In the genomic region with DNA sequence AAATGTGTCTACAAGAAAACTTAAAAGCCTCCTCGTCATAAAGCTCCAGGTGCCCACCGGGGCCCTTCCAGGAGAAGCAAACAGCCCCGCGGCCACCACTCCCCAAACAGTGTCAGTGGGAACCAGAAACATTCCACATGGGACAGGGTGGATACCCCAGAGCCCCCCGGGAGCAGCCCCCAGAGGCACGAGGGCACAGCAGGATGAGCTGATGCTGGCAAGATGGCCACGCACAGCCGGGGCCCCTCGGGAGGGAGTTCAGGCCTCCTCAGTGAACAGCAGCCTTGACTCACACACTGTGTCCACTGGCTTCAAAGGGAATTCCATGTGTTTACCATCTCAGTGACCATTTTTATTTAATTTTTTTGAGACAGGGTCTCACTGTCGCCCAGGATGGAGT, we compare ENCODE assay signal across 12 cellular contexts. TPM values are rescaled to one million over a fixed set of nuclear protein-coding genes. Genes with fewer than 3 reads are reported as not detected.
DNase-seq lines count a peak whose midpoint lies in the region; ATAC-seq, FAIRE-seq and TF ChIP-seq lines count a peak whose summit lies in the region.
"Had no signal": no experiment of that assay in that cellular context is flagged by ENCODE, and none has a peak within 500 bp of the region (broad histone marks: within the 10 kb centered on the region; RNA-seq: fewer than 3 reads in every experiment).

No MANE protein-coding gene starts in this region.

- no peak for TF ChIP-seq EP300 in HepG2 (IDR thresholded peaks at IDR 0.05; ENCODE audit: low read depth in 2 of 2, low read length in 2 of 2)
- no peak for TF ChIP-seq EP300 in HepG2 (CRISPR knock-in tag; IDR thresholded peaks at IDR 0.05; ENCODE audit: borderline replicate concordance)

- ATAC-seq in right lobe of liver (no peak), HepG2 (no peak)

- no peak for TF ChIP-seq POLR2A in right lobe of liver (IDR thresholded peaks at IDR 0.05)
- no peak for TF ChIP-seq POLR2A in HepG2 (IDR thresholded peaks at IDR 0.05; ENCODE audit: insufficient read depth in 1 of 2, low read depth in 2 of 2, low read length in 2 of 2)

- H3K27ac ChIP-seq in right lobe of liver, result peak overlapping the region; percentile 26 to 70 (median 29)
- H3K27ac ChIP-seq in HepG2 (ENCODE audit: extremely low read length, insufficient read depth, low read length), result no peak overlapping the region
- H3K27ac ChIP-seq in colonic mucosa, result peak overlapping the region; percentile 51
- no peak overlapping the region for H3K27ac ChIP-seq in neuronal stem cell (replicated peaks; ENCODE audit: low read length)

- BruUV-seq in HepG2 (replicated peaks; lab: Mats Ljungman, UMichigan), result no TSS peak

- H3K23ac ChIP-seq in neuronal stem cell (ENCODE audit: low read depth, low read length, poor library complexity), result no peak overlapping the region

- no peaks in the 10 kb centered on the region for H4K20me1 ChIP-seq in HepG2 (ENCODE audit: insufficient read depth, low read length)

- no peak overlapping the region for H2BK15ac ChIP-seq in neuronal stem cell (ENCODE audit: low read length)

- no peak overlapping the region for H3K4ac ChIP-seq in neuronal stem cell (ENCODE audit: low read length)

- H3K4me2 ChIP-seq in HepG2 (ENCODE audit: low read depth, low read length) (no peak overlapping the region), neuronal stem cell (ENCODE audit: insufficient read depth, low read length, poor library complexity, severe bottlenecking) (no peak overlapping the region)

- H2BK12ac ChIP-seq in neuronal stem cell (ENCODE audit: low read length), result no peak overlapping the region

- H3K9ac ChIP-seq in HepG2 (ENCODE audit: insufficient read depth, low read depth, low read length), result no peak overlapping the region
- peak overlapping the region in 1 of 2 donors; percentile 19 for H3K9ac ChIP-seq in colonic mucosa (ENCODE audit: low read depth in 2 of 2, low read length in 2 of 2)
- peak overlapping the region; percentile 43 for H3K9ac ChIP-seq in mucosa of stomach (ENCODE audit: low read length)
- no peak overlapping the region for H3K9ac ChIP-seq in neuronal stem cell (ENCODE audit: low read depth, low read length, poor library complexity)

- intact Hi-C loops in right lobe of liver (cut with DNase I) (no loop called here), HepG2 (cut with micrococcal nuclease; ENCODE audit: unreplicated experiment) (no loop called here), colonic mucosa (cut with DNase I) (no loop called here)

- CTCF ChIA-PET in HepG2 (lab: Yijun Ruan, JAX; ENCODE audit: low intra/inter-chr PET ratio, low total read pairs), result no interaction called here

- no peak overlapping the region for H4K8ac ChIP-seq in neuronal stem cell (ENCODE audit: low read depth, low read length)

- in situ Hi-C loops in HepG2 (cut with HindIII; ENCODE audit: extremely low pct_ligation_motif_present, low pct_unique_long_range_greater_than_20kb), result no loop called here

- TF ChIP-seq CTCF in right lobe of liver (IDR thresholded peaks at IDR 0.05), result no peak
- TF ChIP-seq CTCF in HepG2 (CRISPR knock-in tag; IDR thresholded peaks at IDR 0.05), result no peak
- TF ChIP-seq CTCF in colonic mucosa (IDR thresholded peaks at IDR 0.05), result no peak

- no peaks in the 10 kb centered on the region for H3K79me2 ChIP-seq in HepG2 (ENCODE audit: insufficient read depth, low read length)

- H2BK5ac ChIP-seq in neuronal stem cell (ENCODE audit: low read length), result no peak overlapping the region

- H3K18ac ChIP-seq in neuronal stem cell (ENCODE audit: low read length), result no peak overlapping the region

- H2AFZ ChIP-seq in HepG2 (ENCODE audit: low read length), result no peak overlapping the region
- no peak overlapping the region for H2AFZ ChIP-seq in neuronal stem cell (ENCODE audit: low read length)

- FAIRE-seq in HepG2 (lab: Jason Lieb, UNC), result no peak

- no peak overlapping the region for H2BK120ac ChIP-seq in neuronal stem cell (ENCODE audit: low read depth, low read length)

- no peak overlapping the region for H4K91ac ChIP-seq in neuronal stem cell (ENCODE audit: low read depth, low read length, poor library complexity)

- no peaks in the 10 kb centered on the region for H3K9me3 ChIP-seq in right lobe of liver
- H3K9me3 ChIP-seq in HepG2 (ENCODE audit: low read length), result no peaks in the 10 kb centered on the region
- H3K9me3 ChIP-seq in colonic mucosa, result no peaks in the 10 kb centered on the region
- no peaks in the 10 kb centered on the region for H3K9me3 ChIP-seq in mucosa of stomach (ENCODE audit: control insufficient read depth, low read length)
- no peaks in the 10 kb centered on the region for H3K9me3 ChIP-seq in neuronal stem cell (replicated peaks in 1 of 2; ENCODE audit: control insufficient read depth in 2 of 2, insufficient read depth in 1 of 2, low read depth in 1 of 2, low read length in 2 of 2)

- DNase-seq in right lobe of liver, result no peak
- no peak for DNase-seq in HepG2 (ENCODE audit: low spot score)
- no peak for DNase-seq in colonic mucosa
- DNase-seq in nucleus accumbens (lab: John Stamatoyannopoulos, UW), result no peak
- no peak for DNase-seq in DMS153 (lab: John Stamatoyannopoulos, UW)
- DNase-seq in foreskin melanocyte, result no peak
- no peak for DNase-seq in neuronal stem cell (ENCODE audit: low spot score)
- DNase-seq: central memory CD4-positive, alpha-beta T cell; NCI-H2171 had no signal

- H3K4me1 ChIP-seq in right lobe of liver, result peaks cover 0 to under 1% (median 0%) of the 10 kb centered on the region in 4 donors
- peaks cover 7% of the 10 kb centered on the region; the same call in 1 of the 2 replicates for H3K4me1 ChIP-seq in HepG2 (ENCODE audit: insufficient read depth, low read length)
- H3K4me1 ChIP-seq in colonic mucosa, result peaks cover 8% of the 10 kb centered on the region
- peaks cover 28% of the 10 kb centered on the region for H3K4me1 ChIP-seq in mucosa of stomach (ENCODE audit: control insufficient read depth, insufficient read depth, low read length)
- H3K4me1 ChIP-seq in neuronal stem cell (ENCODE audit: control insufficient read depth in 2 of 2, insufficient read depth in 1 of 2, low read depth in 1 of 2, low read length in 2 of 2), result peaks cover under 1 to 9% of the 10 kb centered on the region in 2 donors

- H3K14ac ChIP-seq in neuronal stem cell (ENCODE audit: low read length), result no peak overlapping the region

- H2AK5ac ChIP-seq in neuronal stem cell (ENCODE audit: low read depth, low read length), result no peak overlapping the region

- peaks cover 11% of the 10 kb centered on the region for H3K79me1 ChIP-seq in neuronal stem cell (ENCODE audit: low read depth, low read length)

- TF ChIP-seq RAD21 in HepG2 (CRISPR knock-in tag; IDR thresholded peaks at IDR 0.05), result no peak

- 62% methylated on average over 6 of the region's 10 CpGs for WGBS in right lobe of liver (ENCODE audit: insufficient coverage, low coverage, low lambda C conversion rate, missing lambda C conversion rate)
- WGBS in HepG2 (ENCODE audit: low lambda C conversion rate), result 90% methylated on average over 10 of the region's 10 CpGs
- no CpG with 5 or more reads among the region's 10 CpGs for WGBS in neuronal stem cell (ENCODE audit: extremely low coverage in 2 of 2, insufficient read length in 2 of 2, insufficient replicate concordance in 1 of 2), 2 donors

- POLR2A ChIA-PET in HepG2 (lab: Yijun Ruan, JAX), result no interaction called here

- H3K4me3 ChIP-seq in right lobe of liver (no peak overlapping the region), HepG2 (replicated peaks in 1 of 3; ENCODE audit: insufficient read depth in 1 of 3, low read depth in 2 of 3, low read length in 3 of 3) (no peak overlapping the region), colonic mucosa (no peak overlapping the region), mucosa of stomach (ENCODE audit: low read length) (no peak overlapping the region), neuronal stem cell (ENCODE audit: low read length in 2 of 2) (no peak overlapping the region)

- H3K36me3 ChIP-seq in right lobe of liver (no peaks in the 10 kb centered on the region), HepG2 (replicated peaks in 1 of 2; ENCODE audit: control insufficient read depth in 1 of 2, insufficient read depth in 2 of 2, low read length in 2 of 2) (no peaks in the 10 kb centered on the region), colonic mucosa (no peaks in the 10 kb centered on the region), mucosa of stomach (ENCODE audit: control insufficient read depth, insufficient read depth, low read length) (no peaks in the 10 kb centered on the region), neuronal stem cell (replicated peaks in 1 of 2; ENCODE audit: control insufficient read depth in 2 of 2, insufficient read depth in 2 of 2, low read length in 2 of 2) (no peaks in the 10 kb centered on the region)

- no peaks in the 10 kb centered on the region for H3K27me3 ChIP-seq in right lobe of liver
- H3K27me3 ChIP-seq in HepG2 (ENCODE audit: control insufficient read depth in 1 of 2, insufficient read depth in 2 of 2, low read length in 2 of 2), result no peaks in the 10 kb centered on the region
- H3K27me3 ChIP-seq in colonic mucosa, result no peaks in the 10 kb centered on the region
- H3K27me3 ChIP-seq in mucosa of stomach (ENCODE audit: control insufficient read depth, insufficient read depth, low read length), result no peaks in the 10 kb centered on the region
- H3K27me3 ChIP-seq in neuronal stem cell (ENCODE audit: control insufficient read depth in 3 of 3, insufficient read depth in 3 of 3, low read depth in 1 of 3, low read length in 3 of 3), result no peaks in the 10 kb centered on the region

RNA-seq across cellular contexts. Expression of gene EXD3, which starts 10.5 kb away (rescaled TPM):
- total RNA-seq in right lobe of liver, result 10 to 100 TPM in 3 of 6 experiments, 1 to 10 TPM in 3; 3.3 to 14.4 (median 10.6) TPM
- total RNA-seq in HepG2 (2016; rRNA removed; fragmentation: Illumina TruSeq; extraction: Trizol), result 1.3 and 2.7 TPM in 2 replicates
- 1.1 and 1.7 TPM in 2 replicates for total RNA-seq in HepG2 (2016; cell fraction: cytosol; rRNA removed; fragmentation: Illumina TruSeq; extraction: Trizol; ENCODE audit: low read depth)
- total RNA-seq in HepG2 (2016; cell fraction: insoluble cytoplasmic fraction; rRNA removed; fragmentation: Illumina TruSeq; extraction: Trizol), result 1.3 and 3.1 TPM in 2 replicates
- total RNA-seq in HepG2 (2016; cell fraction: membrane; rRNA removed; fragmentation: Illumina TruSeq; extraction: Trizol), result 1.6 and 2.4 TPM in 2 replicates
- 3.0 and 3.1 TPM in 2 replicates for total RNA-seq in HepG2 (2016; cell fraction: nucleus; rRNA removed; fragmentation: Illumina TruSeq; extraction: Trizol)
- polyA plus RNA-seq in HepG2 (2011; rRNA removed), result 4.8 and 9.1 TPM in 2 replicates
- polyA plus RNA-seq in HepG2 (2011; cell fraction: cytosol; rRNA removed), result 1.6 and 3.2 TPM in 2 replicates
- polyA plus RNA-seq in HepG2 (2011; cell fraction: nucleus; rRNA removed), result 82.5 and 82.6 TPM in 2 replicates
- 4.7 and 9.6 TPM in 2 replicates for polyA plus RNA-seq in HepG2 (2012)
- polyA plus RNA-seq in HepG2 (2016; cell fraction: cytosol; fragmentation: Illumina TruSeq; extraction: Trizol; ENCODE audit: low read depth), result 3.8 and 4.6 TPM in 2 replicates
- polyA plus RNA-seq in HepG2 (2016; cell fraction: insoluble cytoplasmic fraction; fragmentation: Illumina TruSeq; extraction: Trizol; ENCODE audit: low read depth), result 2.3 and 2.8 TPM in 2 replicates
- 5.3 and 6.7 TPM in 2 replicates for polyA plus RNA-seq in HepG2 (2016; cell fraction: membrane; fragmentation: Illumina TruSeq; extraction: Trizol; ENCODE audit: low read depth)
- polyA plus RNA-seq in HepG2 (2016; cell fraction: nucleus; fragmentation: Illumina TruSeq; extraction: Trizol; ENCODE audit: insufficient read depth, low read depth), result 8.9 and 9.7 TPM in 2 replicates
- polyA minus RNA-seq in HepG2 (2011; rRNA and poly(A)+ RNA removed; ENCODE audit: low replicate concordance), result 3.4 and 4.2 TPM in 2 replicates
- 0.62 and 2.6 TPM in 2 replicates for polyA minus RNA-seq in HepG2 (2011; cell fraction: cytosol; rRNA and poly(A)+ RNA removed)
- 6.6 and 9.0 TPM in 2 replicates for polyA minus RNA-seq in HepG2 (2011; cell fraction: nucleus; rRNA and poly(A)+ RNA removed)
- 10 to 100 TPM; 34.9 to 36.4 TPM for total RNA-seq in colonic mucosa
- polyA plus RNA-seq in neuronal stem cell (2013, experiment 1 of 2), result 21.1 TPM
- 19.9 TPM for polyA plus RNA-seq in neuronal stem cell (2013, experiment 2 of 2)

RNA-seq across cellular contexts. Expression of gene NOXA1, which starts 10.8 kb away (rescaled TPM):
- total RNA-seq in right lobe of liver (1 to 10 TPM; 4.7 to 8.0 (median 5.7) TPM), HepG2 (2016; rRNA removed; fragmentation: Illumina TruSeq; extraction: Trizol) (0.63 and 1.2 TPM in 2 replicates), colonic mucosa (10 to 100 TPM; 27.5 to 29.3 TPM)
- total RNA-seq in HepG2 (2016; cell fraction: cytosol; rRNA removed; fragmentation: Illumina TruSeq; extraction: Trizol; ENCODE audit: low read depth), result 0.81 and 1.1 TPM in 2 replicates
- 0.82 and 1.9 TPM in 2 replicates for total RNA-seq in HepG2 (2016; cell fraction: insoluble cytoplasmic fraction; rRNA removed; fragmentation: Illumina TruSeq; extraction: Trizol)
- total RNA-seq in HepG2 (2016; cell fraction: membrane; rRNA removed; fragmentation: Illumina TruSeq; extraction: Trizol), result 0.46 and 1.00 TPM in 2 replicates
- 1.6 and 2.0 TPM in 2 replicates for total RNA-seq in HepG2 (2016; cell fraction: nucleus; rRNA removed; fragmentation: Illumina TruSeq; extraction: Trizol)
- 0.78 and 2.1 TPM in 2 replicates for polyA plus RNA-seq in HepG2 (2011; rRNA removed)
- 0.53 and 1.0 TPM in 2 replicates for polyA plus RNA-seq in HepG2 (2011; cell fraction: cytosol; rRNA removed)
- polyA plus RNA-seq in HepG2 (2011; cell fraction: nucleus; rRNA removed), result 17.1 and 17.5 TPM in 2 replicates
- polyA plus RNA-seq in HepG2 (2012), result 0.76 and 1.0 TPM in 2 replicates
- 0.60 and 0.67 TPM in 2 replicates for polyA plus RNA-seq in HepG2 (2016; cell fraction: cytosol; fragmentation: Illumina TruSeq; extraction: Trizol; ENCODE audit: low read depth)
- polyA plus RNA-seq in HepG2 (2016; cell fraction: insoluble cytoplasmic fraction; fragmentation: Illumina TruSeq; extraction: Trizol; ENCODE audit: low read depth), result 0.39 and 0.46 TPM in 2 replicates
- 0.44 and 0.56 TPM in 2 replicates for polyA plus RNA-seq in HepG2 (2016; cell fraction: membrane; fragmentation: Illumina TruSeq; extraction: Trizol; ENCODE audit: low read depth)
- polyA plus RNA-seq in HepG2 (2016; cell fraction: nucleus; fragmentation: Illumina TruSeq; extraction: Trizol; ENCODE audit: insufficient read depth, low read depth), result 3.7 and 3.8 TPM in 2 replicates
- polyA minus RNA-seq in HepG2 (2011; rRNA and poly(A)+ RNA removed; ENCODE audit: low replicate concordance), result 0.44 and 0.61 TPM in 2 replicates
- 0.44 TPM in 1 of 2 replicates, not detected in the other for polyA minus RNA-seq in HepG2 (2011; cell fraction: cytosol; rRNA and poly(A)+ RNA removed)
- 1.8 and 3.4 TPM in 2 replicates for polyA minus RNA-seq in HepG2 (2011; cell fraction: nucleus; rRNA and poly(A)+ RNA removed)
- 0.61 TPM for polyA plus RNA-seq in neuronal stem cell (2013, experiment 1 of 2)
- polyA plus RNA-seq in neuronal stem cell (2013, experiment 2 of 2), result 0.64 TPM

RNA-seq across cellular contexts. Expression of gene ENTPD8, which starts 28.7 kb away (rescaled TPM):
- total RNA-seq in right lobe of liver (10 to 100 TPM in 2 of 6 experiments, 1 to 10 TPM in 4; 3.3 to 11.5 (median 7.5) TPM), HepG2 (2016; rRNA removed; fragmentation: Illumina TruSeq; extraction: Trizol) (0.21 and 0.44 TPM in 2 replicates), colonic mucosa (10 to 100 TPM; 48.3 to 72.0 TPM)
- total RNA-seq in HepG2 (2016; cell fraction: cytosol; rRNA removed; fragmentation: Illumina TruSeq; extraction: Trizol; ENCODE audit: low read depth), result 0.09 and 0.20 TPM in 2 replicates
- 0.33 and 0.43 TPM in 2 replicates for total RNA-seq in HepG2 (2016; cell fraction: insoluble cytoplasmic fraction; rRNA removed; fragmentation: Illumina TruSeq; extraction: Trizol)
- total RNA-seq in HepG2 (2016; cell fraction: membrane; rRNA removed; fragmentation: Illumina TruSeq; extraction: Trizol), result 0.21 and 0.37 TPM in 2 replicates
- 0.28 and 0.34 TPM in 2 replicates for total RNA-seq in HepG2 (2016; cell fraction: nucleus; rRNA removed; fragmentation: Illumina TruSeq; extraction: Trizol)
- 0.26 and 0.38 TPM in 2 replicates for polyA plus RNA-seq in HepG2 (2011; rRNA removed)
- 0.21 and 0.30 TPM in 2 replicates for polyA plus RNA-seq in HepG2 (2011; cell fraction: cytosol; rRNA removed)
- 3.0 and 3.2 TPM in 2 replicates for polyA plus RNA-seq in HepG2 (2011; cell fraction: nucleus; rRNA removed)
- polyA plus RNA-seq in HepG2 (2012), result 0.35 and 0.44 TPM in 2 replicates
- polyA plus RNA-seq in HepG2 (2016; cell fraction: cytosol; fragmentation: Illumina TruSeq; extraction: Trizol; ENCODE audit: low read depth), result 0.05 and 0.14 TPM in 2 replicates
- 0.25 TPM in 1 of 2 replicates, not detected in the other for polyA plus RNA-seq in HepG2 (2016; cell fraction: insoluble cytoplasmic fraction; fragmentation: Illumina TruSeq; extraction: Trizol; ENCODE audit: low read depth)
- 0.08 and 0.15 TPM in 2 replicates for polyA plus RNA-seq in HepG2 (2016; cell fraction: membrane; fragmentation: Illumina TruSeq; extraction: Trizol; ENCODE audit: low read depth)
- polyA plus RNA-seq in HepG2 (2016; cell fraction: nucleus; fragmentation: Illumina TruSeq; extraction: Trizol; ENCODE audit: insufficient read depth, low read depth), result 0.79 and 0.97 TPM in 2 replicates
- 0.26 TPM in 1 of 2 replicates, not detected in the other for polyA minus RNA-seq in HepG2 (2011; rRNA and poly(A)+ RNA removed; ENCODE audit: low replicate concordance)
- not detected in 2 replicates for polyA minus RNA-seq in HepG2 (2011; cell fraction: cytosol; rRNA and poly(A)+ RNA removed)
- 0.26 and 0.37 TPM in 2 replicates for polyA minus RNA-seq in HepG2 (2011; cell fraction: nucleus; rRNA and poly(A)+ RNA removed)
- 0.03 TPM for polyA plus RNA-seq in neuronal stem cell (2013, experiment 1 of 2)
- polyA plus RNA-seq in neuronal stem cell (2013, experiment 2 of 2), result 0.04 TPM
- total RNA-seq: A673, temporal lobe had no signal

RNA-seq across cellular contexts. Expression of gene NSMF, which starts 46.7 kb away (rescaled TPM):
- total RNA-seq in right lobe of liver (10 to 100 TPM; 15.6 to 55.4 (median 20.1) TPM), HepG2 (2016; rRNA removed; fragmentation: Illumina TruSeq; extraction: Trizol) (38.3 and 44.3 TPM in 2 replicates), colonic mucosa (10 to 100 TPM; 33.7 to 47.8 TPM)
- 35.6 and 45.0 TPM in 2 replicates for total RNA-seq in HepG2 (2016; cell fraction: cytosol; rRNA removed; fragmentation: Illumina TruSeq; extraction: Trizol; ENCODE audit: low read depth)
- 31.9 and 43.2 TPM in 2 replicates for total RNA-seq in HepG2 (2016; cell fraction: insoluble cytoplasmic fraction; rRNA removed; fragmentation: Illumina TruSeq; extraction: Trizol)
- 88.7 and 95.2 TPM in 2 replicates for total RNA-seq in HepG2 (2016; cell fraction: membrane; rRNA removed; fragmentation: Illumina TruSeq; extraction: Trizol)
- 47.8 and 56.5 TPM in 2 replicates for total RNA-seq in HepG2 (2016; cell fraction: nucleus; rRNA removed; fragmentation: Illumina TruSeq; extraction: Trizol)
- polyA plus RNA-seq in HepG2 (2011; rRNA removed), result 183 and 271 TPM in 2 replicates
- polyA plus RNA-seq in HepG2 (2011; cell fraction: cytosol; rRNA removed), result 147 and 184 TPM in 2 replicates
- 1,153 and 1,227 TPM in 2 replicates for polyA plus RNA-seq in HepG2 (2011; cell fraction: nucleus; rRNA removed)
- 143 and 184 TPM in 2 replicates for polyA plus RNA-seq in HepG2 (2012)
- 80.1 and 97.0 TPM in 2 replicates for polyA plus RNA-seq in HepG2 (2016; cell fraction: cytosol; fragmentation: Illumina TruSeq; extraction: Trizol; ENCODE audit: low read depth)
- polyA plus RNA-seq in HepG2 (2016; cell fraction: insoluble cytoplasmic fraction; fragmentation: Illumina TruSeq; extraction: Trizol; ENCODE audit: low read depth), result 62.3 and 80.0 TPM in 2 replicates
- polyA plus RNA-seq in HepG2 (2016; cell fraction: membrane; fragmentation: Illumina TruSeq; extraction: Trizol; ENCODE audit: low read depth), result 159 and 160 TPM in 2 replicates
- 179 and 193 TPM in 2 replicates for polyA plus RNA-seq in HepG2 (2016; cell fraction: nucleus; fragmentation: Illumina TruSeq; extraction: Trizol; ENCODE audit: insufficient read depth, low read depth)
- polyA minus RNA-seq in HepG2 (2011; rRNA and poly(A)+ RNA removed; ENCODE audit: low replicate concordance), result 64.9 and 155 TPM in 2 replicates
- polyA minus RNA-seq in HepG2 (2011; cell fraction: cytosol; rRNA and poly(A)+ RNA removed), result 76.5 and 105 TPM in 2 replicates
- 147 and 159 TPM in 2 replicates for polyA minus RNA-seq in HepG2 (2011; cell fraction: nucleus; rRNA and poly(A)+ RNA removed)
- 46.8 TPM for polyA plus RNA-seq in neuronal stem cell (2013, experiment 1 of 2)
- polyA plus RNA-seq in neuronal stem cell (2013, experiment 2 of 2), result 45.0 TPM

Comparison
In these comparisons a context has a peak if more than half of its experiments do, and no peak if none do; other contexts are left out.
1. H3K27ac ChIP-seq: peak in right lobe of liver (3 of 3) and colonic mucosa (single experiment); none in HepG2 (single experiment) and neuronal stem cell (single experiment).